Comparison of ENCODE assay signal across 14 cellular contexts in genomic region chr1:211748810-211749209, GRCh38.
A peak's percentile ranks its signal among the peaks of the same experiment; 100 is the strongest.
DNase-seq lines count a peak whose midpoint lies in the region; ATAC-seq and TF ChIP-seq lines count a peak whose summit lies in the region.
"Had no signal": no experiment of that assay in that cellular context is flagged by ENCODE, and none has a peak within 500 bp of the region (broad histone marks: within the 10 kb centered on the region; RNA-seq: fewer than 3 reads in every experiment).

No MANE protein-coding gene starts in this region.

- no peak overlapping the region for H4K8ac ChIP-seq in mesendoderm (ENCODE audit: low read depth, low read length)

- peak overlapping the region; percentile 57 for H2BK15ac ChIP-seq in mesendoderm (replicated peaks; ENCODE audit: low read depth)

- WGBS in mesendoderm (ENCODE audit: extremely low coverage, insufficient coverage, low lambda C conversion rate), result no CpG with 5 or more reads among the region's 3 CpGs

- H3K4me3 ChIP-seq in Panc1 (ENCODE audit: low read depth in 2 of 2, low read length in 2 of 2) (no peak overlapping the region), dorsolateral prefrontal cortex (no peak overlapping the region), mesendoderm (ENCODE audit: low read length) (no peak overlapping the region)

- in situ Hi-C loops in Panc1 (cut with HindIII; ENCODE audit: low pct_unique_long_range_greater_than_20kb, low sequenced_read_pairs), result no loop called here

- no peak overlapping the region for H2BK120ac ChIP-seq in mesendoderm (ENCODE audit: low read depth, low read length)

- H3K27ac ChIP-seq in Panc1 (ENCODE audit: low read length) (no peak overlapping the region), dorsolateral prefrontal cortex (peak overlapping the region in 58 of 59 donors; percentile 1 to 100 (median 74)), mesendoderm (ENCODE audit: low read depth, low read length) (no peak overlapping the region)

- CTCF ChIA-PET in Panc1 (lab: Charles Lee), result interaction anchor here (0.6 kb wide), 1 partner anchor 416 kb away, joined by 3 read pairs; no protein-coding TSS in a partner anchor

- intact Hi-C loops in Panc1 (cut with micrococcal nuclease; ENCODE audit: unreplicated experiment) (no loop called here), dorsolateral prefrontal cortex (cut with DNase I) (no loop called here)

- no peaks in the 10 kb centered on the region for H3K79me1 ChIP-seq in mesendoderm (ENCODE audit: low read length)

- H3K9me3 ChIP-seq in Panc1 (ENCODE audit: control insufficient read depth, insufficient read depth, low read depth, low read length), result no peaks in the 10 kb centered on the region
- H3K9me3 ChIP-seq: BE2C had no signal

- no peak overlapping the region for H3K23ac ChIP-seq in mesendoderm (ENCODE audit: low read length)

- no peak overlapping the region for H4K5ac ChIP-seq in mesendoderm (ENCODE audit: low read length)

- H2AK5ac ChIP-seq in mesendoderm (ENCODE audit: low read length), result no peak overlapping the region

- H3K36me3 ChIP-seq in Panc1 (ENCODE audit: control insufficient read depth, insufficient read depth, low read length) (peaks cover 7% of the 10 kb centered on the region), mesendoderm (ENCODE audit: control insufficient read depth, insufficient read depth, low read length) (no peaks in the 10 kb centered on the region)

- no peak overlapping the region for H3K18ac ChIP-seq in mesendoderm (ENCODE audit: low read length)

- H3K4ac ChIP-seq in mesendoderm (ENCODE audit: low read depth, low read length), result no peak overlapping the region

- POLR2A ChIA-PET in Panc1 (lab: Charles Lee), result no interaction called here

- H3K79me2 ChIP-seq in mesendoderm (ENCODE audit: control insufficient read depth, insufficient read depth, low read length), result no peaks in the 10 kb centered on the region

- H3K4me2 ChIP-seq in mesendoderm (ENCODE audit: low read length), result no peak overlapping the region

- no peak overlapping the region for H3K56ac ChIP-seq in mesendoderm (ENCODE audit: low read length)

- BruUV-seq in Panc1 (replicated peaks; lab: Mats Ljungman, UMichigan), result no TSS peak

- H2BK5ac ChIP-seq in mesendoderm (ENCODE audit: low read length), result no peak overlapping the region

- H3K27me3 ChIP-seq in Panc1 (ENCODE audit: control insufficient read depth, insufficient read depth, low read length) (no peaks in the 10 kb centered on the region), dorsolateral prefrontal cortex (no peaks in the 10 kb centered on the region), mesendoderm (ENCODE audit: insufficient read depth, low read length, poor library complexity) (no peaks in the 10 kb centered on the region)
- H3K27me3 ChIP-seq: BE2C had no signal

- ATAC-seq in Panc1, result no peak
- no peak for ATAC-seq in GM18861 (IDR thresholded peaks at IDR 0.05; ENCODE audit: unreplicated experiment)
- ATAC-seq in GM18858 (IDR thresholded peaks at IDR 0.05; ENCODE audit: unreplicated experiment), result no peak

- TF ChIP-seq CTCF in Panc1 (IDR thresholded peaks at IDR 0.05) (peak; percentile 12; the same call in 1 of the 2 replicates), dorsolateral prefrontal cortex (IDR thresholded peaks at IDR 0.05 in 54 of 56, conservative IDR thresholded peaks at IDR 0.05 in 2 of 56; ENCODE audit: low read depth in 1 of 56, partially characterized antibody in 56 of 56) (peak in 19 of 56 donors; percentile 6 to 54 (median 22))

- no peaks in the 10 kb centered on the region; the same call in 1 of the 2 replicates for H3K4me1 ChIP-seq in Panc1 (ENCODE audit: control insufficient read depth, insufficient read depth, low read length)
- H3K4me1 ChIP-seq in mesendoderm (ENCODE audit: control insufficient read depth, low read depth, low read length), result peaks cover 1% of the 10 kb centered on the region

- DNase-seq in Panc1 (ENCODE audit: low read depth, low spot score) (no peak), dorsolateral prefrontal cortex (no peak), mesendoderm (no peak), MV-4-11 (lab: John Stamatoyannopoulos, UW) (no peak)
- DNase-seq in activated effector memory CD4-positive, alpha-beta T cell treated with Interleukin-2 at 50 U/mL for 16 hours, result no peak
- DNase-seq: BE2C; C1 segment of cervical spinal cord; CD4-positive, CD25-positive, alpha-beta regulatory T cell; CD8-positive, alpha-beta memory T cell; COR-L47; H9; IMR-90 had no signal

- H3K9ac ChIP-seq in mesendoderm (ENCODE audit: low read length), result no peak overlapping the region

Comparison
In these comparisons a context has a peak if more than half of its experiments do, and no peak if none do; other contexts are left out.
1. H3K27ac ChIP-seq: peak in dorsolateral prefrontal cortex (58 of 59); none in Panc1 (single experiment) and mesendoderm (single experiment).